24 cellular contexts compared by ENCODE assay signal in genomic region chr13:32311188-32311897, GRCh38. TPM values are rescaled to one million over a fixed set of nuclear protein-coding genes. Genes with fewer than 3 reads are reported as not detected.
"Had no signal": no experiment of that assay in that cellular context is flagged by ENCODE, and none has a peak within 500 bp of the region (broad histone marks: within the 10 kb centered on the region; RNA-seq: fewer than 3 reads in every experiment).

No MANE protein-coding gene starts in this region.

- H3K4me3 Mint-ChIP-seq: activated CD8-positive, alpha-beta T cell treated with anti-CD3 and anti-CD28 coated beads, Interleukin-2, amount 10 ng/mL, durations not matched to agents 7 days and 5 days; T-helper 1 cell treated with Interleukin-12 subunit alpha and Interleukin-12 subunit beta and Interleukin-4 antibody, amounts not matched to agents 30 μg/mL and 1 μg/mL, for 36 hours; WTC11 had no signal

- DNase-seq: activated CD4-positive, alpha-beta T cell treated with anti-CD3 and anti-CD28 coated beads for 48 hours; activated CD4-positive, alpha-beta T cell treated with anti-CD3 and anti-CD28 coated beads, Interleukin-2, amount 50 U/mL, for 4 hours; activated CD4-positive, CD25-positive, alpha-beta regulatory T cell treated with anti-CD3 and anti-CD28 coated beads, Interleukin-2, amount 50 U/mL, for 72 hours; activated CD8-positive, alpha-beta memory T cell treated with anti-CD3 and anti-CD28 coated beads, Interleukin-2, amount 50 U/mL, for 48 hours; activated CD8-positive, alpha-beta T cell treated with anti-CD3 and anti-CD28 coated beads, Interleukin-2, amount 10 ng/mL, durations not matched to agents 7 days and 5 days; activated effector memory CD4-positive, alpha-beta T cell treated with Interleukin-2 at 50 U/mL for 16 hours; activated naive CD4-positive, alpha-beta T cell; activated T-cell treated with anti-CD3 and anti-CD28 coated beads, Interleukin-2, amount 50 U/mL, for 1 hour; brain microvascular endothelial cell; NCI-H1105; NCI-H1436; NCI-H1694 treated with DMSO at 0.1 percent for 48 hours; NCI-H2029 treated with DMSO at 0.1 percent for 48 hours; NCI-H510A treated with DMSO at 0.1 percent for 48 hours; NCI-H69; NK-92 treated with Interleukin-12 subunit alpha and Interleukin-12 subunit beta, amount 100 ng/mL, for 24 hours; SHP77 treated with DMSO at 0.1 percent for 48 hours; T-helper 9 cell had no signal

- H3K9me3 Mint-ChIP-seq: activated naive CD4-positive, alpha-beta T cell treated with anti-CD3 and anti-CD28 coated beads, Interleukin-2, amount 50 U/mL, for 72 hours; T-helper 1 cell treated with Interleukin-12 subunit alpha and Interleukin-12 subunit beta and Interleukin-4 antibody, amounts not matched to agents 30 μg/mL and 1 μg/mL, for 36 hours; WTC11 had no signal

- H3K27ac ChIP-seq: brain microvascular endothelial cell, cardiac muscle cell had no signal

- H3K27ac Mint-ChIP-seq: activated CD8-positive, alpha-beta T cell treated with anti-CD3 and anti-CD28 coated beads, Interleukin-2, amount 10 ng/mL, durations not matched to agents 7 days and 5 days; T-helper 1 cell treated with Interleukin-12 subunit alpha and Interleukin-12 subunit beta and Interleukin-4 antibody, amounts not matched to agents 30 μg/mL and 1 μg/mL, for 36 hours; WTC11 had no signal

- H3K4me3 ChIP-seq: cardiac muscle cell had no signal

- H3K36me3 ChIP-seq: brain microvascular endothelial cell, cardiac muscle cell had no signal

- H3K36me3 Mint-ChIP-seq: WTC11 had no signal

- H3K27me3 ChIP-seq: brain microvascular endothelial cell, cardiac muscle cell had no signal

- ATAC-seq: activated CD8-positive, alpha-beta T cell treated with anti-CD3 and anti-CD28 coated beads, Interleukin-2, amount 10 ng/mL, durations not matched to agents 7 days and 5 days; activated naive CD4-positive, alpha-beta T cell treated with anti-CD3 and anti-CD28 coated beads, Interleukin-2, amount 50 U/mL, for 72 hours; WTC11 had no signal

RNA-seq across cellular contexts. Expression of gene ZAR1L, which starts 3.8 kb away (rescaled TPM):
- total RNA-seq: activated CD8-positive, alpha-beta T cell treated with anti-CD3 and anti-CD28 coated beads, Interleukin-2, amount 10 ng/mL, durations not matched to agents 7 days and 5 days; activated naive CD4-positive, alpha-beta T cell treated with anti-CD3 and anti-CD28 coated beads, Interleukin-2, amount 50 U/mL, for 72 hours; cardiac muscle cell; MCF 10A; SK-MEL-5 had no signal
- polyA plus RNA-seq: cardiac muscle cell had no signal
